In the genomic region with DNA sequence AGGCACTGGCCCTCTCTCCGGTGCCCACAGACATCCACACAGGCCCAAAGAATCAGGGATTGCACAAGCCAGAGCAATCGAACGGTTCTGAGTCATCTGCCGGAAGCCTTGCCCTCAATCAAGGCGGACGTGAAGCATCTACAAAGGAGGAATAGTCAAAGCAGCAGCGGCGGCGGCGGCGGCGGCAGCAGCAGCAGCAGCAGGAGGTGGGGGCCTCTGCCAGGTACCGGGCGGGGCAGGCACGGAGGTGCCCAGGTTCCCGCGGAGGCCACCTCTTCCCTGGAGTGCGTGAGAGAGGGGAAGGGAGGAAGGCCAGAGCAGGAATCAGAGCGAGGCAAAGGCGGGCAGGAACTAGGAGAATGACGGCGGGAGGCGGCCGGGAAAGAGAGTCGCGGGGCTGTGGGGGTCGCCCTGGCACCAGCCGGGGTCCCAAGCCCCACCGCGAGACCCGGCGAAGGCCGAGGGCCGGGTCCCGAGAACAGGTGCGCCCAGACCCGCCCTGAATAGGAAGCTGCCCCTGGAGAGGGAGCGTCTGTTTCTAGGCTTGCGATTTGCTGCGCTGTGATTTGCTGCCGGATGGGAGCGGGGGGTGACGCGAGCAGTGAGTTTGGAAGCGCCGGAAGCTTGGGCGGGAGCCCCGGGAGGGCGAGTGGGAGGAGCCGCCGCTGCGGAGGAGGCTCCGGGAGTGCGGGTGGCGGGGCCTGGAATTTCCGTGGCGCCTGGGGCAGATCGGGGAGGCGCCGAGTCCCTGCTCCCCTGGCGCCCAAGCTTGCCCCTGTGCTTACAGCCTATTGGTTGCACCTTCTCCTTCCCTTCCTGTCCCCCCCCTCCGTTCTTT, we compare ENCODE assay signal across 8 cellular contexts. TPM values are rescaled to one million over a fixed set of nuclear protein-coding genes. Genes with fewer than 3 reads are reported as not detected.
DNase-seq lines count a peak whose midpoint lies in the region; ATAC-seq and TF ChIP-seq lines count a peak whose summit lies in the region.

SERPINB8 (plus strand) TSS at position 117 of the 838 bp plus-strand sequence. CDS start 8,228 bp downstream, outside the sequence.

- peaks cover 4% of the 10 kb centered on the region for H3K4me1 ChIP-seq in KMS-11 (ENCODE audit: low read depth, poor library complexity, severe bottlenecking)

- TF ChIP-seq EP300 in neural cell (conservative IDR thresholded peaks at IDR 0.05; ENCODE audit: poor library complexity, severe bottlenecking) = peak; percentile 47

- no peaks in the 10 kb centered on the region for H3F3A ChIP-seq in neural cell (ENCODE audit: insufficient read depth, low read length, poor library complexity, severe bottlenecking)

- TF ChIP-seq CTCF in KMS-11 (conservative IDR thresholded peaks at IDR 0.05; ENCODE audit: low read depth, low read length) (no peak), fibroblast of villous mesenchyme (IDR thresholded peaks at IDR 0.05; ENCODE audit: insufficient read depth, low read depth, low read length) (no peak), neural cell (IDR thresholded peaks at IDR 0.05; ENCODE audit: poor library complexity, severe bottlenecking) (no peak)

- H3K36me3 ChIP-seq in KMS-11 (ENCODE audit: insufficient read depth) (no peaks in the 10 kb centered on the region), neural cell (ENCODE audit: insufficient read depth, low read length) (no peaks in the 10 kb centered on the region)

- DNase-seq in DMS153 treated with DMSO at 0.1 percent for 48 hours (lab: John Stamatoyannopoulos, UW; ENCODE audit: unreplicated experiment) (peak; percentile 93), RPMI8226 (peak; percentile 85), activated gamma-delta T cell (lab: John Stamatoyannopoulos, UW) (peak; percentile 64), fibroblast of villous mesenchyme (ENCODE audit: low read depth) (peak; percentile 95)
- DNase-seq in stimulated activated naive CD8-positive, alpha-beta T cell treated with anti-CD3 and anti-CD28 coated beads, Interleukin-15, amount 100 ng/mL, for 72 hours = peak; percentile 77 to 89

- H3K27me3 Mint-ChIP-seq in stimulated activated naive CD8-positive, alpha-beta T cell treated with anti-CD3 and anti-CD28 coated beads, Interleukin-15, amount 100 ng/mL, for 72 hours = no peaks in the 10 kb centered on the region

- H4K20me1 ChIP-seq in KMS-11 (ENCODE audit: insufficient read depth) (no peaks in the 10 kb centered on the region), neural cell (ENCODE audit: insufficient read depth) (no peaks in the 10 kb centered on the region)

- no peaks in the 10 kb centered on the region for H3K9me2 ChIP-seq in neural cell (ENCODE audit: insufficient read depth, low read length)

- peak within 1 kb of the TSS; percentile 99 for H3K27ac Mint-ChIP-seq in stimulated activated naive CD8-positive, alpha-beta T cell treated with anti-CD3 and anti-CD28 coated beads, Interleukin-15, amount 100 ng/mL, for 72 hours

- no peaks in the 10 kb centered on the region for H3K9me3 Mint-ChIP-seq in stimulated activated naive CD8-positive, alpha-beta T cell treated with anti-CD3 and anti-CD28 coated beads, Interleukin-15, amount 100 ng/mL, for 72 hours

- H3K27me3 ChIP-seq in KMS-11 (ENCODE audit: insufficient read depth, low read depth) (no peaks in the 10 kb centered on the region), neural cell (ENCODE audit: insufficient read depth, low read depth, low read length) (no peaks in the 10 kb centered on the region)

- H3K9me3 ChIP-seq in neural cell (ENCODE audit: low read length) = no peaks in the 10 kb centered on the region

- peaks cover 35% of the 10 kb centered on the region for H3K4me1 Mint-ChIP-seq in stimulated activated naive CD8-positive, alpha-beta T cell treated with anti-CD3 and anti-CD28 coated beads, Interleukin-15, amount 100 ng/mL, for 72 hours

- H3K79me2 ChIP-seq in KMS-11 (ENCODE audit: insufficient read depth, low read depth) (no peaks in the 10 kb centered on the region), neural cell (replicated peaks; ENCODE audit: insufficient read depth, low read length) (peaks cover 3% of the 10 kb centered on the region)

- H3K27ac ChIP-seq in KMS-11 = peak within 1 kb of the TSS; percentile 74
- peak within 1 kb of the TSS; percentile 95 for H3K27ac ChIP-seq in neural cell (ENCODE audit: low read length)

- ATAC-seq in GM21737 (IDR thresholded peaks at IDR 0.05; ENCODE audit: unreplicated experiment) = peak; percentile 91
- peak; percentile 93 for ATAC-seq in stimulated activated naive CD8-positive, alpha-beta T cell treated with anti-CD3 and anti-CD28 coated beads, Interleukin-15, amount 100 ng/mL, for 72 hours

- H3K4me3 ChIP-seq in KMS-11 (IDR thresholded peaks at IDR 0.05; ENCODE audit: insufficient read depth, low read depth, low read length) = no peak within 1 kb of the TSS
- peak within 1 kb of the TSS; percentile 73 for H3K4me3 ChIP-seq in fibroblast of villous mesenchyme (ENCODE audit: low read depth, low read length)
- peak within 1 kb of the TSS; percentile 86 for H3K4me3 ChIP-seq in neural cell (ENCODE audit: low read length)

- peak within 1 kb of the TSS; percentile 98 to 99 for H3K4me3 Mint-ChIP-seq in stimulated activated naive CD8-positive, alpha-beta T cell treated with anti-CD3 and anti-CD28 coated beads, Interleukin-15, amount 100 ng/mL, for 72 hours

- peak within 1 kb of the TSS; percentile 72 for H3K4me2 ChIP-seq in KMS-11
- peak within 1 kb of the TSS; percentile 97 for H3K4me2 ChIP-seq in neural cell (ENCODE audit: low read length)

- H2AFZ ChIP-seq in KMS-11 (ENCODE audit: low read depth) = peak within 1 kb of the TSS; percentile 98
- peak within 1 kb of the TSS; percentile 99 for H2AFZ ChIP-seq in neural cell (ENCODE audit: low read depth, low read length)

- no peak for TF ChIP-seq RAD21 in neural cell (conservative IDR thresholded peaks at IDR 0.05)

- peak within 1 kb of the TSS; percentile 89 for H3K9ac ChIP-seq in KMS-11
- H3K9ac ChIP-seq in neural cell (ENCODE audit: low read length) = peak within 1 kb of the TSS; percentile 97

TF ChIP-seq in neural cell, 6 proteins besides CTCF, POLR2A, EP300 and RAD21:
- TF ChIP-seq REST (IDR thresholded peaks at IDR 0.05; ENCODE audit: borderline replicate concordance) (peak; percentile 91), POLR2AphosphoS5 (IDR thresholded peaks at IDR 0.05) (peak; percentile 91), TAF1 (IDR thresholded peaks at IDR 0.05; ENCODE audit: low read depth) (peak; percentile 76), EZH2 (IDR thresholded peaks at IDR 0.05; ENCODE audit: borderline replicate concordance, insufficient read depth, low read length, poor library complexity, severe bottlenecking) (no peak), SMC3 (conservative IDR thresholded peaks at IDR 0.05; ENCODE audit: poor library complexity) (no peak), MXI1 (conservative IDR thresholded peaks at IDR 0.05; ENCODE audit: poor library complexity, severe bottlenecking) (no peak)

RNA-seq across cellular contexts. Expression of gene SERPINB8, which starts in this region (rescaled TPM):
- total RNA-seq in fibroblast of villous mesenchyme = 23.5 and 32.0 TPM in 2 replicates
- 2.0 and 7.0 TPM in 2 replicates for polyA plus RNA-seq in neural cell
- polyA minus RNA-seq in neural cell = 4.1 and 5.1 TPM in 2 replicates
